8 cellular contexts compared by ENCODE assay signal in the genomic region with DNA sequence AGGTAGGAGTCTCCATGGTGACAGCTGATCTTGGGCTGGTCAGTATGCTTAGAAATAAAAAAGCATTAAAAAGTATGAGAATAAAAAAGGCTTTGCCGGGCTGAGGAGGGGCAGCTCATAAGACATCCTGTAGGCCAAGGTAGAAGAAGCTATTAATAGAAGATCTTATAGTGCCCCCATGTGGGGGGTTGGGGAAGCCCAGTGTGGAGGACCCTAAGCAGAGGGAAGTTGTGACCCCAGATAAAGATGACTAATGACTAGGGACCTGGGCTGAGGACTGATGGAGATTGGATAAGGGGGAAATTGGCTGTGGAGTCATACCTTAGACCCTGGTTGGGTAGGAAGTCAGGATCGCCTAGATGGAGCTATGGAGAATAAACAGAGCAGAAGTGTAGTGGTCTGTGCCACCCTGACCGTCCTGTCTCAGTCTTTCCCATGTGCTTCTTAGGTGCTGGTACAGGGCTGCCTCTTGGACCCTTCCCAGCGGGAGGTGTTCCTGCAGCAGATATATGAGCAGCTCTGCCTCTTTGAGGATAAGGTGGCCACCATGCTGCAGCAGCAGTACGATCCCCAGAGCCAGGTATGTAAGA. TPM values are rescaled to one million over a fixed set of nuclear protein-coding genes. Genes with fewer than 3 reads are reported as not detected.
DNase-seq lines count a peak whose midpoint lies in the region; ATAC-seq and TF ChIP-seq lines count a peak whose summit lies in the region.

No MANE protein-coding gene starts in this region.

- H3K4me2 ChIP-seq in trophoblast cell (ENCODE audit: low read length) = no peak overlapping the region

- no peak overlapping the region for H3K23ac ChIP-seq in trophoblast cell (ENCODE audit: low read length)

- TF ChIP-seq POLR2A in upper lobe of left lung (IDR thresholded peaks at IDR 0.05) = no peak

- H3K79me2 ChIP-seq in trophoblast cell (ENCODE audit: control insufficient read depth, insufficient read depth, low read length, poor library complexity) = no peaks in the 10 kb centered on the region

- no peak overlapping the region for H3K14ac ChIP-seq in trophoblast cell (ENCODE audit: low read length)

- no peak overlapping the region for H3K9ac ChIP-seq in trophoblast cell (ENCODE audit: low read length)

- no peaks in the 10 kb centered on the region for H3K4me1 ChIP-seq in CD8-positive, alpha-beta T cell (ENCODE audit: insufficient read depth, low read length)
- H3K4me1 ChIP-seq in Panc1 (ENCODE audit: control insufficient read depth, insufficient read depth, low read length) (no peaks in the 10 kb centered on the region), trophoblast cell (ENCODE audit: control insufficient read depth in 1 of 2, insufficient read depth in 2 of 2, low read length in 2 of 2) (no peaks in the 10 kb centered on the region), upper lobe of left lung (peaks cover 0 to 14% (median 8%) of the 10 kb centered on the region in 4 donors)

- no peak overlapping the region for H4K12ac ChIP-seq in trophoblast cell (ENCODE audit: low read depth, low read length)

- no peak overlapping the region for H3K4ac ChIP-seq in trophoblast cell (ENCODE audit: low read depth, low read length)

- in situ Hi-C loops in Panc1 (cut with HindIII; ENCODE audit: low pct_unique_long_range_greater_than_20kb, low sequenced_read_pairs) = no loop called here

- no peak overlapping the region for H2BK12ac ChIP-seq in trophoblast cell (ENCODE audit: low read length)

- no peak overlapping the region for H2BK5ac ChIP-seq in trophoblast cell (ENCODE audit: low read depth, low read length, poor library complexity)

- H3K4me1 Mint-ChIP-seq in CD8-positive, alpha-beta T cell (ENCODE audit: low read depth) = no peaks in the 10 kb centered on the region
- H3K4me1 Mint-ChIP-seq in activated T-cell treated with anti-CD3 and anti-CD28 coated beads, Interleukin-2, amount 50 U/mL, for 4 hours (ENCODE audit: low read depth) = no peaks in the 10 kb centered on the region

- no peak overlapping the region for H3K4me3 ChIP-seq in CD8-positive, alpha-beta T cell (ENCODE audit: low read depth, low read length)
- H3K4me3 ChIP-seq in Panc1 (ENCODE audit: low read depth in 2 of 2, low read length in 2 of 2) (no peak overlapping the region), foreskin fibroblast (ENCODE audit: low read depth in 1 of 2, low read length in 2 of 2) (no peak overlapping the region), trophoblast cell (ENCODE audit: low read depth, low read length) (no peak overlapping the region), upper lobe of left lung (no peak overlapping the region)

- H2AFZ ChIP-seq in trophoblast cell (ENCODE audit: insufficient read depth, low read length, poor library complexity) = no peak overlapping the region

- CTCF ChIA-PET in CD8-positive, alpha-beta T cell (lab: Charles Lee) = interaction anchor here (0.8 to 6.9 kb wide), 20 partner anchors 10 to 500 kb away, joined by 3 to 231 read pairs (median 4); partner anchors contain the start of genes ELOVL1, MED8 and SZT2
- CTCF ChIA-PET in Panc1 (lab: Charles Lee) = interaction anchor here (0.6 to 1.7 kb wide), 8 partner anchors 39 to 502 kb away, joined by 3 to 23 read pairs (median 4); partner anchors contain the start of gene HYI

- intact Hi-C loops in CD8-positive, alpha-beta T cell (cut with DNase I, micrococcal nuclease) = loop anchor here (1.0 to 2.0 kb wide), 3 partner anchors 176 to 502 kb away; no protein-coding TSS in a partner anchor
- intact Hi-C loops in Panc1 (cut with micrococcal nuclease; ENCODE audit: unreplicated experiment) = loop anchor here (1.0 to 5.0 kb wide), 2 partner anchors 176 to 187 kb away; no protein-coding TSS in a partner anchor

- POLR2A ChIA-PET in CD8-positive, alpha-beta T cell (lab: Charles Lee) = no interaction called here
- POLR2A ChIA-PET in Panc1 (lab: Charles Lee) = interaction anchor here (1.0 kb wide), 1 partner anchor 66 kb away, joined by 4 read pairs; no protein-coding TSS in a partner anchor

- ATAC-seq in CD8-positive, alpha-beta T cell = peak; percentile 99
- ATAC-seq in Panc1 (peak; percentile 93), upper lobe of left lung (ENCODE audit: low FRiP score in 2 of 2) (peak; percentile 81 to 85), HG02610 (IDR thresholded peaks at IDR 0.05; ENCODE audit: unreplicated experiment) (no peak)
- peak; percentile 84 to 89 for ATAC-seq in activated T-cell treated with anti-CD3 and anti-CD28 coated beads, Interleukin-2, amount 50 U/mL, for 4 hours

- no peak overlapping the region for H4K8ac ChIP-seq in trophoblast cell (ENCODE audit: low read depth, low read length)

- no peaks in the 10 kb centered on the region for H3K27me3 ChIP-seq in CD8-positive, alpha-beta T cell (ENCODE audit: insufficient read depth, low read length)
- H3K27me3 ChIP-seq in Panc1 (ENCODE audit: control insufficient read depth, insufficient read depth, low read length) (no peaks in the 10 kb centered on the region), trophoblast cell (ENCODE audit: insufficient read depth, low read length) (no peaks in the 10 kb centered on the region), upper lobe of left lung (no peaks in the 10 kb centered on the region)

- no peaks in the 10 kb centered on the region for H3K9me3 Mint-ChIP-seq in CD8-positive, alpha-beta T cell
- no peaks in the 10 kb centered on the region for H3K9me3 Mint-ChIP-seq in activated T-cell treated with anti-CD3 and anti-CD28 coated beads, Interleukin-2, amount 50 U/mL, for 4 hours

- no TSS peak for BruUV-seq in Panc1 (replicated peaks; lab: Mats Ljungman, UMichigan)

- H3K9me3 ChIP-seq in CD8-positive, alpha-beta T cell (ENCODE audit: low read length) = no peaks in the 10 kb centered on the region
- H3K9me3 ChIP-seq in Panc1 (ENCODE audit: control insufficient read depth, insufficient read depth, low read depth, low read length) = no peaks in the 10 kb centered on the region
- no peaks in the 10 kb centered on the region for H3K9me3 ChIP-seq in trophoblast cell (ENCODE audit: insufficient read depth, low read depth, low read length)
- H3K9me3 ChIP-seq in upper lobe of left lung = no peaks in the 10 kb centered on the region

- H3K18ac ChIP-seq in trophoblast cell (ENCODE audit: low read length) = peak overlapping the region; percentile 46

- no peak overlapping the region for H4K91ac ChIP-seq in trophoblast cell (ENCODE audit: low read depth, low read length)

- no peaks in the 10 kb centered on the region for H3K79me1 ChIP-seq in trophoblast cell (ENCODE audit: low read length)

- peaks cover 33% of the 10 kb centered on the region for H3K36me3 Mint-ChIP-seq in CD8-positive, alpha-beta T cell
- H3K36me3 Mint-ChIP-seq in activated T-cell treated with anti-CD3 and anti-CD28 coated beads, Interleukin-2, amount 50 U/mL, for 4 hours (ENCODE audit: insufficient read depth) = peaks cover 5% of the 10 kb centered on the region

- no peak overlapping the region for H2AK5ac ChIP-seq in trophoblast cell (ENCODE audit: low read length)

- DNase-seq in CD8-positive, alpha-beta T cell = peak; percentile 37 to 74 (median 56)
- DNase-seq in HuH-7.5 (ENCODE audit: low spot score) (peak; percentile 36), Panc1 (ENCODE audit: low read depth, low spot score) (peak; percentile 20), foreskin fibroblast (peak; percentile 12 to 63), trophoblast cell (peak; percentile 43 to 77), upper lobe of left lung (peak in 1 of 2 donors; percentile 46)
- peak; percentile 58 for DNase-seq in activated T-cell treated with anti-CD3 and anti-CD28 coated beads, Interleukin-2, amount 50 U/mL, for 4 hours

- TF ChIP-seq EP300 in upper lobe of left lung (IDR thresholded peaks at IDR 0.05) = no peak

- peak; percentile 60 for TF ChIP-seq CTCF in CD8-positive, alpha-beta T cell (IDR thresholded peaks at IDR 0.05)
- TF ChIP-seq CTCF in Panc1 (IDR thresholded peaks at IDR 0.05) (peak; percentile 76), foreskin fibroblast (IDR thresholded peaks at IDR 0.05; ENCODE audit: low read depth, low read length) (peak; percentile 54), upper lobe of left lung (IDR thresholded peaks at IDR 0.05) (peak in 5 of 6 experiments; percentile 45 to 74 (median 72))

- no CpG with 5 or more reads among the region's 5 CpGs for WGBS in trophoblast cell (ENCODE audit: extremely low coverage, insufficient coverage, insufficient read length)
- WGBS in upper lobe of left lung, 2 donors = 71 to 79% methylated on average over 5 of the region's 5 CpGs

- H3K27ac ChIP-seq in CD8-positive, alpha-beta T cell (ENCODE audit: low read depth, low read length) = no peak overlapping the region
- H3K27ac ChIP-seq in Panc1 (ENCODE audit: low read length) (no peak overlapping the region), trophoblast cell (ENCODE audit: low read depth, low read length) (no peak overlapping the region), upper lobe of left lung (peak overlapping the region in 2 of 4 donors; percentile 5 to 82)

- H3K4me3 Mint-ChIP-seq in CD8-positive, alpha-beta T cell = no peak overlapping the region
- H3K4me3 Mint-ChIP-seq in activated T-cell treated with anti-CD3 and anti-CD28 coated beads, Interleukin-2, amount 50 U/mL, for 4 hours = no peak overlapping the region

- H3K27me3 Mint-ChIP-seq in CD8-positive, alpha-beta T cell (ENCODE audit: low read depth) = no peaks in the 10 kb centered on the region
- no peaks in the 10 kb centered on the region for H3K27me3 Mint-ChIP-seq in activated T-cell treated with anti-CD3 and anti-CD28 coated beads, Interleukin-2, amount 50 U/mL, for 4 hours (ENCODE audit: low read depth)

- H3K36me3 ChIP-seq in CD8-positive, alpha-beta T cell (ENCODE audit: insufficient read depth, low read length) = peaks cover 13% of the 10 kb centered on the region
- H3K36me3 ChIP-seq in Panc1 (ENCODE audit: control insufficient read depth, insufficient read depth, low read length) = peaks cover 3% of the 10 kb centered on the region; the same call in 1 of the 2 replicates
- peaks cover 26 to 38% of the 10 kb centered on the region in 2 experiments for H3K36me3 ChIP-seq in trophoblast cell (ENCODE audit: control insufficient read depth in 1 of 2, insufficient read depth in 2 of 2, low read length in 2 of 2)
- peaks cover 15 to 56% (median 50%) of the 10 kb centered on the region in 4 donors for H3K36me3 ChIP-seq in upper lobe of left lung

- H2BK120ac ChIP-seq in trophoblast cell (ENCODE audit: insufficient read depth, low read length, poor library complexity) = no peak overlapping the region

- peak overlapping the region; percentile 6 for H3K27ac Mint-ChIP-seq in CD8-positive, alpha-beta T cell

RNA-seq across cellular contexts. Expression of gene SZT2, which starts 25.0 kb away (rescaled TPM):
- 10 to 100 TPM; 57.0 to 64.4 TPM for total RNA-seq in CD8-positive, alpha-beta T cell
- 40.2 TPM for total RNA-seq in Panc1 (2021; ENCODE audit: unreplicated experiment)
- 17.8 TPM for polyA plus RNA-seq in Panc1 (2012; ENCODE audit: insufficient read length)
- 10 to 100 TPM; 37.1 to 44.2 (median 39.5) TPM for total RNA-seq in activated T-cell treated with anti-CD3 and anti-CD28 coated beads, Interleukin-2, amount 50 U/mL, for 4 hours
- 8.0 and 9.5 TPM in 2 replicates for polyA plus RNA-seq in trophoblast cell (2013)
- total RNA-seq in upper lobe of left lung = 100 to 1,000 TPM in 1 of 6 donors, 10 to 100 TPM in 5; 33.3 to 184 (median 57.0) TPM

RNA-seq across cellular contexts. Expression of gene MED8, which starts 25.1 kb away (rescaled TPM):
- 10 to 100 TPM; 18.8 to 20.2 TPM for total RNA-seq in CD8-positive, alpha-beta T cell
- total RNA-seq in Panc1 (2021; ENCODE audit: unreplicated experiment) (50.8 TPM), upper lobe of left lung (10 to 100 TPM; 13.8 to 59.7 (median 38.4) TPM)
- 57.0 TPM for polyA plus RNA-seq in Panc1 (2012; ENCODE audit: insufficient read length)
- 10 to 100 TPM; 49.8 to 59.1 (median 50.4) TPM for total RNA-seq in activated T-cell treated with anti-CD3 and anti-CD28 coated beads, Interleukin-2, amount 50 U/mL, for 4 hours
- polyA plus RNA-seq in trophoblast cell (2013) = 41.5 and 42.1 TPM in 2 replicates

RNA-seq across cellular contexts. Expression of gene HYI, which starts 39.0 kb away (rescaled TPM):
- total RNA-seq in CD8-positive, alpha-beta T cell = 10 to 100 TPM in 1 of 2 experiments, 1 to 10 TPM in 1; 9.4 to 10.3 TPM
- total RNA-seq in Panc1 (2021; ENCODE audit: unreplicated experiment) (55.3 TPM), upper lobe of left lung (100 to 1,000 TPM in 2 of 6 donors, 10 to 100 TPM in 4; 63.3 to 259 (median 68.8) TPM)
- 75.3 TPM for polyA plus RNA-seq in Panc1 (2012; ENCODE audit: insufficient read length)
- total RNA-seq in activated T-cell treated with anti-CD3 and anti-CD28 coated beads, Interleukin-2, amount 50 U/mL, for 4 hours = 1 to 10 TPM; 4.2 to 5.8 (median 4.7) TPM
- polyA plus RNA-seq in trophoblast cell (2013) = 23.9 and 24.7 TPM in 2 replicates

RNA-seq across cellular contexts. Expression of gene ELOVL1, which starts 46.9 kb away (rescaled TPM):
- total RNA-seq in CD8-positive, alpha-beta T cell = 10 to 100 TPM; 24.6 to 25.6 TPM
- 105 TPM for total RNA-seq in Panc1 (2021; ENCODE audit: unreplicated experiment)
- polyA plus RNA-seq in Panc1 (2012; ENCODE audit: insufficient read length) = 115 TPM
- 10 to 100 TPM; 91.4 to 99.8 (median 92.8) TPM for total RNA-seq in activated T-cell treated with anti-CD3 and anti-CD28 coated beads, Interleukin-2, amount 50 U/mL, for 4 hours
- 85.2 and 91.6 TPM in 2 replicates for polyA plus RNA-seq in trophoblast cell (2013)
- 100 to 1,000 TPM in 1 of 6 donors, 10 to 100 TPM in 5; 32.5 to 118 (median 72.0) TPM for total RNA-seq in upper lobe of left lung

RNA-seq across cellular contexts. Expression of gene CDC20, which starts 55.9 kb away (rescaled TPM):
- total RNA-seq in CD8-positive, alpha-beta T cell = 1 to 10 TPM in 1 of 2 experiments, under 1 TPM in 1; 0.92 to 1.3 TPM
- 215 TPM for total RNA-seq in Panc1 (2021; ENCODE audit: unreplicated experiment)
- polyA plus RNA-seq in Panc1 (2012; ENCODE audit: insufficient read length) = 105 TPM
- 10 to 100 TPM; 47.3 to 70.1 (median 60.3) TPM for total RNA-seq in activated T-cell treated with anti-CD3 and anti-CD28 coated beads, Interleukin-2, amount 50 U/mL, for 4 hours
- 66.6 and 71.8 TPM in 2 replicates for polyA plus RNA-seq in trophoblast cell (2013)
- total RNA-seq in upper lobe of left lung = 1 to 10 TPM in 5 of 6 donors, not detected in 1; 2.1 to 8.4 (median 2.9) TPM
